Comparison of ENCODE assay signal across 16 cellular contexts in genomic region chr10:11454958-11455566, GRCh38.
DNase-seq lines count a peak whose midpoint lies in the region; ATAC-seq and TF ChIP-seq lines count a peak whose summit lies in the region.
"Had no signal": no experiment of that assay in that cellular context is flagged by ENCODE, and none has a peak within 500 bp of the region (broad histone marks: within the 10 kb centered on the region; RNA-seq: fewer than 3 reads in every experiment).

No MANE protein-coding gene starts in this region.

- peaks cover 3% of the 10 kb centered on the region for H3K36me3 Mint-ChIP-seq in endothelial cell (ENCODE audit: low read depth, unreplicated experiment)
- peaks cover 17% of the 10 kb centered on the region for H3K36me3 Mint-ChIP-seq in progenitor cell of endocrine pancreas (ENCODE audit: insufficient read depth)

- H3K27me3 ChIP-seq in heart right ventricle = peaks cover 0 to 3% (median 0%) of the 10 kb centered on the region in 7 donors

- H3K9me3 Mint-ChIP-seq in endothelial cell (ENCODE audit: unreplicated experiment) (no peaks in the 10 kb centered on the region), progenitor cell of endocrine pancreas (ENCODE audit: low read depth) (no peaks in the 10 kb centered on the region)
- H3K9me3 Mint-ChIP-seq: activated CD4-positive, alpha-beta T cell treated with anti-CD3 and anti-CD28 coated beads, Interleukin-2, amount 10 ng/mL, durations not matched to agents 24 days and 14 days; activated T-helper 2 cell treated with anti-CD3 and anti-CD28 coated beads, Interferon-gamma antibody, Interleukin-2, Interleukin-4, amounts not matched to agents 10 μg/mL and 5 μg/mL and 100 μg/mL, durations not matched to agents 14 hours and 24 hours and 36 hours had no signal

- 79 to 83% methylated on average over 8 of the region's 8 CpGs for WGBS in heart right ventricle, 2 donors

- H3K4me1 ChIP-seq in heart right ventricle = no peaks in the 10 kb centered on the region
- H3K4me1 ChIP-seq: suprapubic skin had no signal

- TF ChIP-seq CTCF in GM12873 (IDR thresholded peaks at IDR 0.05; ENCODE audit: insufficient read depth, low read depth, low read length, missing control alignments) (peak; percentile 41), endothelial cell (IDR thresholded peaks at IDR 0.05; ENCODE audit: unreplicated experiment) (peak; percentile 64), progenitor cell of endocrine pancreas (IDR thresholded peaks at IDR 0.05; ENCODE audit: unreplicated experiment) (peak; percentile 37), heart right ventricle (IDR thresholded peaks at IDR 0.05) (peak in 2 of 9 donors; percentile 24 to 27)

- H3K27me3 Mint-ChIP-seq in endothelial cell (ENCODE audit: unreplicated experiment) (peaks cover 5% of the 10 kb centered on the region), progenitor cell of endocrine pancreas (peaks cover 11% of the 10 kb centered on the region)

- no peak overlapping the region for H3K27ac Mint-ChIP-seq in endothelial cell (ENCODE audit: unreplicated experiment)
- peak overlapping the region; percentile 14 for H3K27ac Mint-ChIP-seq in progenitor cell of endocrine pancreas
- H3K27ac Mint-ChIP-seq: activated CD4-positive, alpha-beta T cell treated with anti-CD3 and anti-CD28 coated beads, Interleukin-2, amount 10 ng/mL, durations not matched to agents 24 days and 14 days; activated T-helper 2 cell treated with anti-CD3 and anti-CD28 coated beads, Interferon-gamma antibody, Interleukin-2, Interleukin-4, amounts not matched to agents 10 μg/mL and 5 μg/mL and 100 μg/mL, durations not matched to agents 14 hours and 24 hours and 36 hours had no signal

- no peak for ATAC-seq in GM18511 (IDR thresholded peaks at IDR 0.05; ENCODE audit: unreplicated experiment)
- ATAC-seq in heart right ventricle = no peak
- ATAC-seq: Panc1 had no signal

- H3K36me3 ChIP-seq in heart right ventricle = peaks cover 0 to 12% (median 0%) of the 10 kb centered on the region in 9 donors
- H3K36me3 ChIP-seq: suprapubic skin had no signal

- DNase-seq in Kasumi-1 (lab: John Stamatoyannopoulos, UW) (peak; percentile 30 to 31), endothelial cell (ENCODE audit: low spot score) (no peak), progenitor cell of endocrine pancreas (ENCODE audit: low spot score, unreplicated experiment) (no peak), NCI-H774 (lab: John Stamatoyannopoulos, UW) (no peak), heart right ventricle (no peak)
- DNase-seq: activated CD4-positive, alpha-beta T cell treated with anti-CD3 and anti-CD28 coated beads, Interleukin-2, amount 10 ng/mL, durations not matched to agents 24 days and 14 days; hypothalamus; NCI-H345; nucleus accumbens; small intestine; T-helper 1 cell had no signal

- no peak overlapping the region for H3K4me3 ChIP-seq in heart right ventricle
- H3K4me3 ChIP-seq: suprapubic skin had no signal

- no peaks in the 10 kb centered on the region for H3K9me3 ChIP-seq in heart right ventricle
- H3K9me3 ChIP-seq: suprapubic skin had no signal

- H3K4me3 Mint-ChIP-seq in endothelial cell (ENCODE audit: unreplicated experiment) (no peak overlapping the region), progenitor cell of endocrine pancreas (ENCODE audit: low read depth) (no peak overlapping the region)
- H3K4me3 Mint-ChIP-seq: activated CD4-positive, alpha-beta T cell treated with anti-CD3 and anti-CD28 coated beads, Interleukin-2, amount 10 ng/mL, durations not matched to agents 24 days and 14 days had no signal

- H3K4me1 Mint-ChIP-seq in endothelial cell (ENCODE audit: unreplicated experiment) (no peaks in the 10 kb centered on the region), progenitor cell of endocrine pancreas (ENCODE audit: low read depth) (no peaks in the 10 kb centered on the region)
- H3K4me1 Mint-ChIP-seq: activated CD4-positive, alpha-beta T cell treated with anti-CD3 and anti-CD28 coated beads, Interleukin-2, amount 10 ng/mL, durations not matched to agents 24 days and 14 days had no signal

- no peak overlapping the region for H3K27ac ChIP-seq in heart right ventricle
- H3K27ac ChIP-seq: suprapubic skin had no signal

- intact Hi-C loops in heart right ventricle (cut with DNase I) = no loop called here

Comparison
In these comparisons a context has a peak if more than half of its experiments do, and no peak if none do; other contexts are left out.
1. DNase-seq: peak in Kasumi-1 (2 of 2); none in endothelial cell (single experiment), progenitor cell of endocrine pancreas (single experiment), NCI-H774 (single experiment) and heart right ventricle (0 of 2).